In genomic region chr7:36686499-36686898, GRCh38 we compare ENCODE assay signal across 9 cellular contexts. TPM values are rescaled to one million over a fixed set of nuclear protein-coding genes. Genes with fewer than 3 reads are reported as not detected.
DNase-seq lines count a peak whose midpoint lies in the region; ATAC-seq, FAIRE-seq and TF ChIP-seq lines count a peak whose summit lies in the region.
"Had no signal": no experiment of that assay in that cellular context is flagged by ENCODE, and none has a peak within 500 bp of the region (broad histone marks: within the 10 kb centered on the region; RNA-seq: fewer than 3 reads in every experiment).

No MANE protein-coding gene starts in this region.

- H3K4me3 ChIP-seq in DND-41 (ENCODE audit: low read depth in 1 of 2, low read length in 2 of 2), result no peak overlapping the region
- H3K4me3 ChIP-seq in astrocyte (ENCODE audit: insufficient read depth, low read depth, low read length), result no peak overlapping the region
- H3K4me3 ChIP-seq in small intestine (ENCODE audit: low read depth in 1 of 2, low read length in 2 of 2), result no peak overlapping the region
- no peak overlapping the region for H3K4me3 ChIP-seq in MG63

- H3K79me2 ChIP-seq in DND-41 (ENCODE audit: insufficient read depth, low read length) (no peaks in the 10 kb centered on the region), astrocyte (ENCODE audit: insufficient read depth, low read length) (no peaks in the 10 kb centered on the region)

- peak overlapping the region; percentile 73 for H3K27ac Mint-ChIP-seq in T-helper 1 cell treated with Interleukin-12 subunit alpha and Interleukin-12 subunit beta and Interleukin-4 antibody, amounts not matched to agents 30 μg/mL and 1 μg/mL, for 36 hours
- no peak overlapping the region for H3K27ac Mint-ChIP-seq in astrocyte (ENCODE audit: unreplicated experiment)

- H2AFZ ChIP-seq in DND-41 (ENCODE audit: low read depth, low read length), result no peak overlapping the region
- H2AFZ ChIP-seq in astrocyte (ENCODE audit: low read depth, low read length), result peak overlapping the region; percentile 31

- H3K36me3 ChIP-seq in DND-41 (ENCODE audit: insufficient read depth, low read length) (no peaks in the 10 kb centered on the region), astrocyte (ENCODE audit: insufficient read depth, low read length) (no peaks in the 10 kb centered on the region), small intestine (ENCODE audit: control insufficient read depth in 2 of 2, insufficient read depth in 2 of 2, low read length in 2 of 2) (no peaks in the 10 kb centered on the region), MG63 (no peaks in the 10 kb centered on the region)

- no peaks in the 10 kb centered on the region for H3K27me3 Mint-ChIP-seq in T-helper 1 cell treated with Interleukin-12 subunit alpha and Interleukin-12 subunit beta and Interleukin-4 antibody, amounts not matched to agents 30 μg/mL and 1 μg/mL, for 36 hours (ENCODE audit: low read depth)
- no peaks in the 10 kb centered on the region for H3K27me3 Mint-ChIP-seq in astrocyte (ENCODE audit: low read depth, unreplicated experiment)

- no peak overlapping the region for H3K27ac ChIP-seq in DND-41 (ENCODE audit: low read length)
- H3K27ac ChIP-seq in astrocyte (ENCODE audit: low read depth, low read length), result no peak overlapping the region
- H3K27ac ChIP-seq in small intestine (ENCODE audit: low read depth in 1 of 2, low read length in 1 of 2), result peak overlapping the region in 1 of 2 donors; percentile 32
- H3K27ac ChIP-seq: KMS-11 had no signal

- H3K4me1 ChIP-seq in DND-41 (ENCODE audit: insufficient read depth, low read length) (peaks cover 5% of the 10 kb centered on the region; the same call in 1 of the 2 replicates), astrocyte (ENCODE audit: insufficient read depth, low read length) (peaks cover 9% of the 10 kb centered on the region), small intestine (ENCODE audit: control insufficient read depth in 2 of 2, insufficient read depth in 1 of 2, low read depth in 1 of 2, low read length in 1 of 2) (peaks cover 0 to 2% of the 10 kb centered on the region in 2 donors)

- TF ChIP-seq CTCF in DND-41 (IDR thresholded peaks at IDR 0.05; ENCODE audit: borderline replicate concordance, extremely low read depth, low read length, poor library complexity, severe bottlenecking) (no peak), astrocyte (IDR thresholded peaks at IDR 0.05; ENCODE audit: insufficient read depth, low read depth, low read length) (no peak)

- H3K4me3 Mint-ChIP-seq in T-helper 1 cell treated with Interleukin-12 subunit alpha and Interleukin-12 subunit beta and Interleukin-4 antibody, amounts not matched to agents 30 μg/mL and 1 μg/mL, for 36 hours, result peak overlapping the region; percentile 35
- no peak overlapping the region for H3K4me3 Mint-ChIP-seq in astrocyte (ENCODE audit: unreplicated experiment)

- no peaks in the 10 kb centered on the region for H3K9me3 Mint-ChIP-seq in T-helper 1 cell treated with Interleukin-12 subunit alpha and Interleukin-12 subunit beta and Interleukin-4 antibody, amounts not matched to agents 30 μg/mL and 1 μg/mL, for 36 hours
- no peaks in the 10 kb centered on the region for H3K9me3 Mint-ChIP-seq in astrocyte (ENCODE audit: unreplicated experiment)

- H3K36me3 Mint-ChIP-seq in T-helper 1 cell treated with Interleukin-12 subunit alpha and Interleukin-12 subunit beta and Interleukin-4 antibody, amounts not matched to agents 30 μg/mL and 1 μg/mL, for 36 hours (ENCODE audit: low read depth), result peaks cover 12% of the 10 kb centered on the region
- H3K36me3 Mint-ChIP-seq in astrocyte (ENCODE audit: low read depth, unreplicated experiment), result no peaks in the 10 kb centered on the region

- DNase-seq in DND-41, result peak; percentile 22
- DNase-seq in astrocyte (ENCODE audit: low read depth), result peak; percentile 59
- DNase-seq in small intestine, result peak; percentile 45
- no peak for DNase-seq in DMS 273 (lab: John Stamatoyannopoulos, UW; ENCODE audit: unreplicated experiment)
- DNase-seq in MG63, result no peak
- DNase-seq in putamen (ENCODE audit: low spot score), result no peak

- H3K4me1 Mint-ChIP-seq in T-helper 1 cell treated with Interleukin-12 subunit alpha and Interleukin-12 subunit beta and Interleukin-4 antibody, amounts not matched to agents 30 μg/mL and 1 μg/mL, for 36 hours (ENCODE audit: low read depth), result peaks cover 46% of the 10 kb centered on the region
- peaks cover 42% of the 10 kb centered on the region for H3K4me1 Mint-ChIP-seq in astrocyte (ENCODE audit: low read depth, unreplicated experiment)

- peak; percentile 85 for ATAC-seq in DND-41 (ENCODE audit: insufficient read depth, low read depth)
- no peak for ATAC-seq in GM19467 (IDR thresholded peaks at IDR 0.05; ENCODE audit: unreplicated experiment)

- no peaks in the 10 kb centered on the region for H4K20me1 ChIP-seq in DND-41 (ENCODE audit: insufficient read depth, low read length)
- no peaks in the 10 kb centered on the region for H4K20me1 ChIP-seq in astrocyte (ENCODE audit: insufficient read depth, low read length)

- H3K9ac ChIP-seq in DND-41 (ENCODE audit: low read depth, low read length), result no peak overlapping the region
- H3K9ac ChIP-seq in astrocyte (ENCODE audit: low read length), result no peak overlapping the region
- H3K9ac ChIP-seq: KMS-11 had no signal

- 51 to 68% (median 67%) methylated on average over 5 of the region's 5 CpGs for WGBS in small intestine, 3 donors

- H3K9me3 ChIP-seq in DND-41 (ENCODE audit: insufficient read depth, low read length, severe bottlenecking) (no peaks in the 10 kb centered on the region), astrocyte (ENCODE audit: insufficient read depth, low read depth, low read length) (no peaks in the 10 kb centered on the region), small intestine (ENCODE audit: control insufficient read depth, low read depth) (no peaks in the 10 kb centered on the region), MG63 (no peaks in the 10 kb centered on the region)

- FAIRE-seq in astrocyte (lab: Jason Lieb, UNC), result no peak
- no peak for FAIRE-seq in small intestine (lab: Jason Lieb, UNC)

- H3K27me3 ChIP-seq in DND-41 (ENCODE audit: insufficient read depth, low read length, poor library complexity) (no peaks in the 10 kb centered on the region), astrocyte (ENCODE audit: insufficient read depth, low read length) (no peaks in the 10 kb centered on the region), small intestine (ENCODE audit: control insufficient read depth in 2 of 2, insufficient read depth in 2 of 2, low read length in 2 of 2) (no peaks in the 10 kb centered on the region), MG63 (no peaks in the 10 kb centered on the region)

- H3K4me2 ChIP-seq in DND-41 (ENCODE audit: insufficient read depth, low read length), result no peak overlapping the region
- peak overlapping the region; percentile 19 for H3K4me2 ChIP-seq in astrocyte (ENCODE audit: low read length)
- H3K4me2 ChIP-seq: KMS-11 had no signal

RNA-seq across cellular contexts. Expression of gene AOAH, which starts 37.8 kb away (rescaled TPM):
- total RNA-seq in astrocyte, result not detected in 2 replicates
- polyA plus RNA-seq in small intestine, result 10 to 100 TPM in 1 of 3 donors, 1 to 10 TPM in 2; 2.9 to 12.7 (median 4.1) TPM
- total RNA-seq in MG63 (2014; rRNA removed; shearing (Covaris generic); ENCODE audit: low replicate concordance), result not detected in 2 replicates

Comparison
In these comparisons a context has a peak if more than half of its experiments do, and no peak if none do; other contexts are left out.
1. DNase-seq: peak in DND-41 (single experiment), astrocyte (single experiment) and small intestine (single experiment); none in DMS 273 (single experiment), MG63 (single experiment) and putamen (single experiment).